11 cellular contexts compared by ENCODE assay signal in the genomic region with DNA sequence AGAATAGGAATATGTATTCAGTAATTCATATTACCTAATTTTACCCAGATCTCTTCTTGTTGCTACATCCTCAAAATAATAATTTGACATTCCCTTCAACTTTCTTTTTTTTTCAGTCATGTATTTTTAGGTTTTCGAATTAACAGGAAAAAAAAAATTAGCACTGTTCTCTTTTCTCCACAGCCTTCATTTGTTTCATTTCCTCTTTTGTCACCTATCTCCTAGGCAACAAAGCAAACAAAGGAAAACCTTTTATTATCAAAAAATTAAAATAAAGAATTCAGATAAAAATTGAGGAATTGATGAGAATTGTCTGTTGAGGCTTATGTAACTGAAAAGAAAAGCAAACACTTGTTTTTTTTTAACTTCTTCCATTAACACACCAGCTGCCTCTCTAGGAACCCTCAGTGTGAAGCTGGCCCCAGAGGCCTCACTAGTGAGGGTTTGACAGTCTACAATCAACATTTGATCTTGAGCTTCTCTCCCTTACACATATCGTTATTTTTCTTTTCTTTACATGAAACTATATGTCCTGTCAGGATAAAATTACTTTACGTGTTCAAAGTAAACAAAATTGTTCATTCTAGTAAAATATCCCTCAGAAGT.
DNase-seq lines count a peak whose midpoint lies in the region; ATAC-seq and TF ChIP-seq lines count a peak whose summit lies in the region.
"Had no signal": no experiment of that assay in that cellular context is flagged by ENCODE, and none has a peak within 500 bp of the region (broad histone marks: within the 10 kb centered on the region; RNA-seq: fewer than 3 reads in every experiment).

No MANE protein-coding gene starts in this region.

- ATAC-seq in GM19468 (IDR thresholded peaks at IDR 0.05; ENCODE audit: extremely low read depth, unreplicated experiment) (peak; percentile 55), HG03135 (IDR thresholded peaks at IDR 0.05; ENCODE audit: unreplicated experiment) (peak; percentile 68)

- WGBS in transverse colon (ENCODE audit: low coverage in 1 of 2), 2 donors = 8 to 28% methylated on average over 3 of the region's 3 CpGs

- H3K4me1 ChIP-seq in transverse colon = no peaks in the 10 kb centered on the region
- H3K4me1 ChIP-seq: adrenal gland, sigmoid colon had no signal

- in situ Hi-C loops in transverse colon (cut with MboI; ENCODE audit: low pct_ligation_motif_present in 1 of 4, low pct_unique_long_range_greater_than_20kb in 1 of 4, low sequenced_read_pairs in 3 of 4) = no loop called here

- DNase-seq in DMS53 treated with DMSO at 0.1 percent for 48 hours (lab: John Stamatoyannopoulos, UW; ENCODE audit: unreplicated experiment) (peak; percentile 26), SIG-M5 treated with dmso at 0.1 percent for 504 hours (lab: John Stamatoyannopoulos, UW; ENCODE audit: unreplicated experiment) (peak; percentile 91), transverse colon (no peak), NCI-H128 (lab: John Stamatoyannopoulos, UW; ENCODE audit: unreplicated experiment) (no peak), globus pallidus (ENCODE audit: low spot score) (no peak)
- DNase-seq in activated naive CD4-positive, alpha-beta T cell (lab: John Stamatoyannopoulos, UW) = no peak
- DNase-seq: adrenal gland, sigmoid colon had no signal

- no peak for TF ChIP-seq EP300 in transverse colon (IDR thresholded peaks at IDR 0.05; ENCODE audit: low read depth)

- intact Hi-C loops in transverse colon (cut with DNase I; ENCODE audit: low total_unique reads) = no loop called here

- TF ChIP-seq POLR2A in transverse colon (IDR thresholded peaks at IDR 0.05) = no peak

- TF ChIP-seq CTCF in transverse colon (IDR thresholded peaks at IDR 0.05) = no peak

- no peaks in the 10 kb centered on the region for H3K27me3 ChIP-seq in transverse colon
- H3K27me3 ChIP-seq: adrenal gland, sigmoid colon had no signal

- no peaks in the 10 kb centered on the region for H3K9me3 ChIP-seq in transverse colon
- H3K9me3 ChIP-seq: adrenal gland, thoracic aorta had no signal

- H3K27ac ChIP-seq in transverse colon = no peak overlapping the region
- H3K27ac ChIP-seq: adrenal gland, sigmoid colon, thoracic aorta had no signal

- H3K4me3 ChIP-seq in transverse colon = no peak overlapping the region
- H3K4me3 ChIP-seq: adrenal gland, sigmoid colon, thoracic aorta had no signal

- H3K36me3 ChIP-seq in transverse colon = no peaks in the 10 kb centered on the region
- H3K36me3 ChIP-seq: adrenal gland, sigmoid colon, thoracic aorta had no signal

Comparison
In these comparisons a context has a peak if more than half of its experiments do, and no peak if none do; other contexts are left out.
1. DNase-seq: peak in DMS53 treated with DMSO at 0.1 percent for 48 hours (single experiment) and SIG-M5 treated with dmso at 0.1 percent for 504 hours (single experiment); none in transverse colon (single experiment), NCI-H128 (single experiment), activated naive CD4-positive, alpha-beta T cell (0 of 4) and globus pallidus (single experiment).